In genomic region chrX:103453655-103454054, GRCh38 we compare ENCODE assay signal across 12 cellular contexts.
DNase-seq lines count a peak whose midpoint lies in the region; ATAC-seq and TF ChIP-seq lines count a peak whose summit lies in the region.
"Had no signal": no experiment of that assay in that cellular context is flagged by ENCODE, and none has a peak within 500 bp of the region (broad histone marks: within the 10 kb centered on the region; RNA-seq: fewer than 3 reads in every experiment).

No MANE protein-coding gene starts in this region.

- no peaks in the 10 kb centered on the region for H3K9me3 Mint-ChIP-seq in effector memory CD8-positive, alpha-beta T cell

- H3K4me2 ChIP-seq in IMR-90 (ENCODE audit: low read depth, low read length): no peak overlapping the region

- POLR2A ChIA-PET in IMR-90 (lab: Charles Lee; ENCODE audit: unreplicated experiment): no interaction called here

- H2AK5ac ChIP-seq in IMR-90 (ENCODE audit: low read depth, low read length): no peak overlapping the region

- no peaks in the 10 kb centered on the region for H3K27me3 Mint-ChIP-seq in effector memory CD8-positive, alpha-beta T cell

- H3K36me3 Mint-ChIP-seq in effector memory CD8-positive, alpha-beta T cell (ENCODE audit: insufficient read depth): no peaks in the 10 kb centered on the region

- H2BK120ac ChIP-seq in IMR-90 (ENCODE audit: low read depth, low read length): no peak overlapping the region

- H2BK5ac ChIP-seq in IMR-90 (ENCODE audit: low read depth, low read length, poor library complexity, severe bottlenecking): no peak overlapping the region

- H4K91ac ChIP-seq in IMR-90 (ENCODE audit: insufficient read depth, low read depth, low read length): no peak overlapping the region

- no peak overlapping the region for H3K4me3 ChIP-seq in IMR-90 (ENCODE audit: insufficient read depth, low read depth, low read length)
- H3K4me3 ChIP-seq in brain microvascular endothelial cell (ENCODE audit: low read depth, low read length): no peak overlapping the region
- H3K4me3 ChIP-seq: adrenal gland had no signal

- H3K4ac ChIP-seq in IMR-90 (ENCODE audit: low read depth, low read length): no peak overlapping the region

- no peaks in the 10 kb centered on the region for H3K4me1 ChIP-seq in IMR-90 (ENCODE audit: control insufficient read depth, insufficient read depth, low read length)
- H3K4me1 ChIP-seq: adrenal gland had no signal

- TF ChIP-seq RAD21 in IMR-90 (IDR thresholded peaks at IDR 0.05; ENCODE audit: low read length): no peak

- CTCF ChIA-PET in IMR-90 (lab: Yijun Ruan, JAX): no interaction called here

- no peak for TF ChIP-seq POLR2A in IMR-90 (IDR thresholded peaks at IDR 0.05; ENCODE audit: low read depth, low read length)

- no peaks in the 10 kb centered on the region for H3K79me1 ChIP-seq in IMR-90 (ENCODE audit: low read depth in 1 of 2, low read length in 2 of 2)

- H3K4me3 Mint-ChIP-seq in effector memory CD8-positive, alpha-beta T cell: no peak overlapping the region

- dilution Hi-C loops in IMR-90 (cut with HindIII; ENCODE audit: low sequenced_read_pairs, unreplicated experiment): no loop called here

- TF ChIP-seq CTCF in IMR-90 (conservative IDR thresholded peaks at IDR 0.05; ENCODE audit: low read depth, low read length) (no peak), brain microvascular endothelial cell (IDR thresholded peaks at IDR 0.05; ENCODE audit: low read depth, low read length, missing control alignments) (no peak)

- H3K14ac ChIP-seq in IMR-90 (replicated peaks; ENCODE audit: low read depth, low read length): no peak overlapping the region

- H2AK9ac ChIP-seq in IMR-90 (replicated peaks; ENCODE audit: low read depth, low read length, poor library complexity): no peak overlapping the region

- H4K5ac ChIP-seq in IMR-90 (ENCODE audit: low read depth, low read length): no peak overlapping the region

- no peak overlapping the region for H2BK15ac ChIP-seq in IMR-90 (ENCODE audit: low read depth, low read length)

- no peaks in the 10 kb centered on the region for H3K36me3 ChIP-seq in IMR-90 (ENCODE audit: control insufficient read depth, insufficient read depth, low read length)
- no peaks in the 10 kb centered on the region for H3K36me3 ChIP-seq in brain microvascular endothelial cell (replicated peaks)
- H3K36me3 ChIP-seq: adrenal gland had no signal

- no peaks in the 10 kb centered on the region for H4K20me1 ChIP-seq in IMR-90 (ENCODE audit: insufficient read depth, low read length)

- H3K9ac ChIP-seq in IMR-90 (ENCODE audit: low read depth, low read length): no peak overlapping the region

- H3K23ac ChIP-seq in IMR-90 (ENCODE audit: low read depth, low read length): no peak overlapping the region

- intact Hi-C loops in IMR-90 (cut with micrococcal nuclease): no loop called here

- no peak overlapping the region for H3K56ac ChIP-seq in IMR-90 (ENCODE audit: extremely low read depth, insufficient read depth, low read length)

- no peaks in the 10 kb centered on the region for H3K27me3 ChIP-seq in IMR-90 (ENCODE audit: control insufficient read depth, insufficient read depth, low read length)
- H3K27me3 ChIP-seq in brain microvascular endothelial cell (replicated peaks): no peaks in the 10 kb centered on the region
- H3K27me3 ChIP-seq: adrenal gland had no signal

- no peaks in the 10 kb centered on the region for H3K4me1 Mint-ChIP-seq in effector memory CD8-positive, alpha-beta T cell (ENCODE audit: low read depth in 2 of 2)

- DNase-seq in COLO829 (ENCODE audit: low spot score) (peak; percentile 8), IMR-90 (peak; percentile 97), brain microvascular endothelial cell (peak; percentile 89), kidney tubule cell (ENCODE audit: low spot score) (peak; percentile 24), NCI-H524 treated with DMSO at 0.1 percent for 48 hours (lab: John Stamatoyannopoulos, UW) (no peak), NCI-H1092 (lab: John Stamatoyannopoulos, UW) (no peak), NCI-H446 (lab: John Stamatoyannopoulos, UW) (no peak)
- no peak for DNase-seq in effector memory CD8-positive, alpha-beta T cell
- DNase-seq: adrenal gland, DMS79, substantia nigra had no signal

- no peak overlapping the region for H4K8ac ChIP-seq in IMR-90 (ENCODE audit: low read depth in 2 of 2, low read length in 2 of 2)

- peak; percentile 93 for ATAC-seq in IMR-90 (ENCODE audit: low read depth)
- no peak for ATAC-seq in effector memory CD8-positive, alpha-beta T cell (replicated peaks)
- ATAC-seq: left lobe of liver had no signal

- H3K27ac ChIP-seq in IMR-90 (ENCODE audit: insufficient read depth, low read length) (no peak overlapping the region), brain microvascular endothelial cell (peak overlapping the region; percentile 77)
- H3K27ac ChIP-seq: adrenal gland had no signal

- no TSS peak for BruUV-seq in IMR-90 (replicated peaks; lab: Mats Ljungman, UMichigan)

- no peak overlapping the region for H3K18ac ChIP-seq in IMR-90 (ENCODE audit: low read depth, low read length)

- H2BK20ac ChIP-seq in IMR-90 (ENCODE audit: low read depth, low read length): no peak overlapping the region

- no peak overlapping the region for H3K27ac Mint-ChIP-seq in effector memory CD8-positive, alpha-beta T cell

- in situ Hi-C loops in IMR-90 (cut with MboI; ENCODE audit: low sequenced_read_pairs): no loop called here
- in situ Hi-C loops in brain microvascular endothelial cell (cut with HindIII; ENCODE audit: low pct_ligation_motif_present, low sequenced_read_pairs): no loop called here

- H3K9me3 ChIP-seq in IMR-90 (ENCODE audit: control insufficient read depth, insufficient read depth, low read length): no peaks in the 10 kb centered on the region
- H3K9me3 ChIP-seq: adrenal gland had no signal

- no peak overlapping the region for H2AFZ ChIP-seq in IMR-90 (replicated peaks; ENCODE audit: low read length, poor library complexity)

- no peaks in the 10 kb centered on the region for H3K9me1 ChIP-seq in IMR-90 (ENCODE audit: insufficient read depth, low read length)

- WGBS in IMR-90 (ENCODE audit: extremely low coverage in 2 of 2, insufficient read length in 1 of 2), 2 experiments: no CpG with 5 or more reads among the region's 2 CpGs

TF ChIP-seq in IMR-90, 13 proteins besides CTCF, POLR2A, EP300 and RAD21:
- peak; percentile 56 for TF ChIP-seq NFE2L2 (IDR thresholded peaks at IDR 0.05; ENCODE audit: low read depth, low read length)
- no peak for TF ChIP-seq ELK1 (IDR thresholded peaks at IDR 0.05; ENCODE audit: borderline replicate concordance, low read depth, low read length)
- TF ChIP-seq MAZ (IDR thresholded peaks at IDR 0.05; ENCODE audit: borderline replicate concordance, low read depth, low read length): no peak
- TF ChIP-seq RFX5 (IDR thresholded peaks at IDR 0.05; ENCODE audit: low read depth, low read length): no peak
- TF ChIP-seq SMC3 (IDR thresholded peaks at IDR 0.05; ENCODE audit: low read depth, low read length): no peak
- TF ChIP-seq RCOR1 (IDR thresholded peaks at IDR 0.05; ENCODE audit: insufficient replicate concordance, low read length): no peak
- peak; percentile 41; the same call in 1 of the 2 replicates for TF ChIP-seq FOS (IDR thresholded peaks at IDR 0.05; ENCODE audit: low read depth, low read length)
- TF ChIP-seq CHD1 (IDR thresholded peaks at IDR 0.05; ENCODE audit: low read depth, low read length): no peak
- peak; percentile 64 for TF ChIP-seq CEBPB (IDR thresholded peaks at IDR 0.05; ENCODE audit: low read depth, low read length)
- TF ChIP-seq BHLHE40 (IDR thresholded peaks at IDR 0.05; ENCODE audit: low read depth, low read length): peak; percentile 68
- 0 out of 2 replicates have a peak, but pooled peaks have one; percentile 14 for TF ChIP-seq MXI1 (IDR thresholded peaks at IDR 0.05; ENCODE audit: borderline replicate concordance, low read depth, low read length)
- TF ChIP-seq USF2 (IDR thresholded peaks at IDR 0.05; ENCODE audit: low read depth, low read length): no peak
- TF ChIP-seq MAFK (IDR thresholded peaks at IDR 0.05; ENCODE audit: low read depth, low read length): no peak

Comparison
In these comparisons a context has a peak if more than half of its experiments do, and no peak if none do; other contexts are left out.
1. DNase-seq: peak in COLO829 (single experiment), IMR-90 (single experiment), brain microvascular endothelial cell (single experiment) and kidney tubule cell (single experiment); none in NCI-H524 treated with DMSO at 0.1 percent for 48 hours (single experiment), NCI-H1092 (single experiment), effector memory CD8-positive, alpha-beta T cell (0 of 3) and NCI-H446 (0 of 2).